In genomic region chr12:28026701-28027100, GRCh38 we compare ENCODE assay signal across 13 cellular contexts. TPM values are rescaled to one million over a fixed set of nuclear protein-coding genes. Genes with fewer than 3 reads are reported as not detected.
DNase-seq lines count a peak whose midpoint lies in the region; ATAC-seq, FAIRE-seq and TF ChIP-seq lines count a peak whose summit lies in the region.
"Had no signal": no experiment of that assay in that cellular context is flagged by ENCODE, and none has a peak within 500 bp of the region (broad histone marks: within the 10 kb centered on the region; RNA-seq: fewer than 3 reads in every experiment).

No MANE protein-coding gene starts in this region.

- no peak for TF ChIP-seq CTCF in keratinocyte (optimal IDR thresholded peaks at IDR 0.05 in 1 of 3, IDR thresholded peaks at IDR 0.05 in 1 of 3, conservative IDR thresholded peaks at IDR 0.05 in 1 of 3; ENCODE audit: extremely low read depth in 1 of 3, insufficient read depth in 2 of 3, low read length in 3 of 3)

- no peaks in the 10 kb centered on the region for H3K9me1 ChIP-seq in keratinocyte (ENCODE audit: control insufficient read depth, extremely low read depth, insufficient read depth, low read length)

- H3K79me2 ChIP-seq in keratinocyte (ENCODE audit: control insufficient read depth, insufficient read depth, low read length): no peaks in the 10 kb centered on the region

- H3K36me3 ChIP-seq in SJSA1: no peaks in the 10 kb centered on the region
- H3K36me3 ChIP-seq in keratinocyte (ENCODE audit: control insufficient read depth in 2 of 2, extremely low read depth in 1 of 2, insufficient read depth in 2 of 2, low read length in 2 of 2): no peaks in the 10 kb centered on the region

- H4K20me1 ChIP-seq in keratinocyte (ENCODE audit: control insufficient read depth, extremely low read depth, insufficient read depth, low read length): no peaks in the 10 kb centered on the region

- H3K4me1 ChIP-seq in SJSA1 (replicated peaks): peaks cover 29% of the 10 kb centered on the region
- H3K4me1 ChIP-seq in keratinocyte (ENCODE audit: control insufficient read depth, extremely low read depth, insufficient read depth, low read length): peaks cover 49% of the 10 kb centered on the region

- peak overlapping the region; percentile 50 for H3K9ac ChIP-seq in keratinocyte (ENCODE audit: control insufficient read depth, extremely low read depth, insufficient read depth, low read length)

- H3K27ac ChIP-seq in SJSA1 (peak overlapping the region; percentile 13; the same call in 1 of the 2 replicates), keratinocyte (ENCODE audit: control insufficient read depth, insufficient read depth, low read length) (peak overlapping the region; percentile 84)
- H3K27ac ChIP-seq: VCaP had no signal

- no peak overlapping the region for H2AFZ ChIP-seq in keratinocyte (ENCODE audit: control insufficient read depth, low read length)

- no peak overlapping the region for H3K4me2 ChIP-seq in keratinocyte (ENCODE audit: control insufficient read depth, extremely low read depth, insufficient read depth, low read depth, low read length)

- H3K9me3 ChIP-seq in SJSA1 (replicated peaks) (no peaks in the 10 kb centered on the region), keratinocyte (ENCODE audit: control insufficient read depth, low read depth, low read length) (no peaks in the 10 kb centered on the region)

- dilution Hi-C loops in keratinocyte (cut with MboI; ENCODE audit: extremely low pct_ligation_motif_present, low sequenced_read_pairs): no loop called here

- DNase-seq in DMS53 treated with DMSO at 0.1 percent for 48 hours (lab: John Stamatoyannopoulos, UW; ENCODE audit: unreplicated experiment) (peak; percentile 46), HTR-8/SVneo (ENCODE audit: insufficient read length, low spot score) (peak; percentile 75), SJSA1 (ENCODE audit: low read depth in 1 of 2, low spot score in 2 of 2) (peak; percentile 44 to 56), keratinocyte (ENCODE audit: low read depth, low spot score) (peak; percentile 56), globus pallidus (ENCODE audit: low spot score) (no peak), LoVo (ENCODE audit: low spot score) (no peak)
- DNase-seq in stimulated activated CD4-positive, alpha-beta T cell treated with anti-CD3 and anti-CD28 coated beads, Interleukin-15, amount 100 ng/mL, for 24 hours: no peak
- DNase-seq: activated CD8-positive, alpha-beta memory T cell treated with anti-CD3 and anti-CD28 coated beads, Interleukin-2, amount 50 U/mL, for 4 hours; CD4-positive, alpha-beta T cell; NCI-H1436 treated with DMSO at 0.1 percent for 48 hours; retina had no signal

- H3K4me3 ChIP-seq in SJSA1: no peak overlapping the region
- H3K4me3 ChIP-seq in keratinocyte (ENCODE audit: control insufficient read depth in 2 of 3, extremely low read depth in 1 of 3, insufficient read depth in 2 of 3, low read depth in 1 of 3, low read length in 3 of 3): no peak overlapping the region

- no peak for ATAC-seq in GM18873 (IDR thresholded peaks at IDR 0.05; ENCODE audit: low FRiP score, unreplicated experiment)

- FAIRE-seq in HTR-8/SVneo (lab: Jason Lieb, UNC) (peak; percentile 66), keratinocyte (lab: Jason Lieb, UNC) (peak; percentile 93)

- H3K27me3 ChIP-seq in SJSA1 (replicated peaks): no peaks in the 10 kb centered on the region
- H3K27me3 ChIP-seq in keratinocyte (ENCODE audit: control insufficient read depth, extremely low read depth, insufficient read depth, low read length): no peaks in the 10 kb centered on the region

RNA-seq across cellular contexts. Expression of gene PTHLH, which starts 54.2 kb away (rescaled TPM):
- 3.8 and 4.4 TPM in 2 replicates for total RNA-seq in SJSA1 (2014; rRNA removed; shearing (Covaris generic))
- 775 to 851 TPM (median 827 TPM) in 3 replicates for polyA plus RNA-seq in keratinocyte
- polyA plus RNA-seq in keratinocyte (2011; ENCODE audit: low read depth): 37.3 TPM
- polyA plus RNA-seq in keratinocyte (2011; cell fraction: cytosol; rRNA removed): 464 and 505 TPM in 2 replicates
- 2,708 and 2,894 TPM in 2 replicates for polyA plus RNA-seq in keratinocyte (2011; cell fraction: nucleus; rRNA removed)
- polyA plus RNA-seq in keratinocyte (2012; ENCODE audit: low replicate concordance): 51.1 and 594 TPM in 2 replicates
- polyA minus RNA-seq in keratinocyte: 141 to 259 TPM (median 248 TPM) in 3 replicates
- 312 TPM for polyA minus RNA-seq in keratinocyte (2011; cell fraction: cytosol; rRNA and poly(A)+ RNA removed)
- 652 and 892 TPM in 2 replicates for polyA minus RNA-seq in keratinocyte (2011; cell fraction: nucleus; rRNA and poly(A)+ RNA removed)
- total RNA-seq: CD4-positive, alpha-beta T cell had no signal

Comparison
In these comparisons a context has a peak if more than half of its experiments do, and no peak if none do; other contexts are left out.
1. DNase-seq: peak in DMS53 treated with DMSO at 0.1 percent for 48 hours (single experiment), HTR-8/SVneo (single experiment), SJSA1 (2 of 2) and keratinocyte (single experiment); none in globus pallidus (single experiment), stimulated activated CD4-positive, alpha-beta T cell treated with anti-CD3 and anti-CD28 coated beads, Interleukin-15, amount 100 ng/mL, for 24 hours (single experiment) and LoVo (single experiment).